ENCODE assay signal across 1 cellular context in genomic region chr17:29145289-29146058, GRCh38.
TF ChIP-seq lines count a peak whose summit lies in the region.

No MANE protein-coding gene starts in this region.

TF ChIP-seq in Ishikawa, 13 proteins besides CTCF, POLR2A, EP300 and RAD21 (continued from another document):
- TF ChIP-seq REST (IDR thresholded peaks at IDR 0.05; ENCODE audit: low read depth): no peak
- TF ChIP-seq MAX (IDR thresholded peaks at IDR 0.05): no peak
- TF ChIP-seq TAF1 (IDR thresholded peaks at IDR 0.05; ENCODE audit: low read depth): no peak
- TF ChIP-seq FOXM1 (IDR thresholded peaks at IDR 0.05; ENCODE audit: borderline replicate concordance, low read depth): no peak
- TF ChIP-seq CEBPB (IDR thresholded peaks at IDR 0.05): no peak
- TF ChIP-seq YY1 (IDR thresholded peaks at IDR 0.05; ENCODE audit: low read depth): no peak
- TF ChIP-seq ZBTB7A (IDR thresholded peaks at IDR 0.05; ENCODE audit: low read depth): no peak
- no peak for TF ChIP-seq NFIC (IDR thresholded peaks at IDR 0.05)
